9 cellular contexts compared by ENCODE assay signal in the genomic region with DNA sequence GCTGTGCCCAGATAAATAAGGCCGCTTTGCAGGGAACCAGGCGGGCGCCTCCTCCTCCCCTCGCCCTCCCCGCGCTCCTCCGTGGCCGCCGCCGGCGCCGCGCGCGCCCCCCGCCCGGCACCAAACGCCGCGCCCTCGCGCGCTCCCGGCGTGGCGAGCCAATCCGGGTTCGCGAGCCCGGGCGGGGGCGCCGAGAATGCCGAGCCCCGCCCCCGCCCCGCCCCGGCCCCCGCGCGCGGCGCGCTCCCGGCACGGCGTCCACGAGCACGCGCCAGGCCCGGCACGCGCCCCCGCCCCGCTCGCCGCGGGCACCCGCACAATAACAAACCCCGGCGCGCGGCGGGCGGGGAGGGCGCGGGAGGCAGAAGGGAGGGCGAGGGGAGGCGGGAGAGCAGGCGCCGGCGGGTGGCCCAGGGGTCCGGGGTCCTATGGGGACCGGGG. TPM values are rescaled to one million over a fixed set of nuclear protein-coding genes. Genes with fewer than 3 reads are reported as not detected.
DNase-seq lines count a peak whose midpoint lies in the region; ATAC-seq, FAIRE-seq and TF ChIP-seq lines count a peak whose summit lies in the region.
"Had no signal": no experiment of that assay in that cellular context is flagged by ENCODE, and none has a peak within 500 bp of the region (broad histone marks: within the 10 kb centered on the region; RNA-seq: fewer than 3 reads in every experiment).

A gene with protein sequence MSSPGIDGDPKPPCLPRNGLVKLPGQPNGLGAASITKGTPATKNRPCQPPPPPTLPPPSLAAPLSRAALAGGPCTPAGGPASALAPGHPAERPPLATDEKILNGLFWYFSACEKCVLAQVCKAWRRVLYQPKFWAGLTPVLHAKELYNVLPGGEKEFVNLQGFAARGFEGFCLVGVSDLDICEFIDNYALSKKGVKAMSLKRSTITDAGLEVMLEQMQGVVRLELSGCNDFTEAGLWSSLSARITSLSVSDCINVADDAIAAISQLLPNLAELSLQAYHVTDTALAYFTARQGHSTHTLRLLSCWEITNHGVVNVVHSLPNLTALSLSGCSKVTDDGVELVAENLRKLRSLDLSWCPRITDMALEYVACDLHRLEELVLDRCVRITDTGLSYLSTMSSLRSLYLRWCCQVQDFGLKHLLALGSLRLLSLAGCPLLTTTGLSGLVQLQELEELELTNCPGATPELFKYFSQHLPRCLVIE (minus strand): TSS at position 54 of the 441 bp plus-strand sequence. CDS start 8,396 bp downstream, outside the sequence.

- no peak for FAIRE-seq in D721Med (lab: Jason Lieb, UNC)

- no peaks in the 10 kb centered on the region for H3K36me3 Mint-ChIP-seq in nephron (ENCODE audit: low read depth)

- peaks cover 1% of the 10 kb centered on the region for H3K4me1 ChIP-seq in ovary (ENCODE audit: insufficient read depth)

- in situ Hi-C loops in T47D (cut with HindIII; ENCODE audit: low pct_unique_long_range_greater_than_20kb, low sequenced_read_pairs): loop anchor here (25.0 kb wide), 1 partner anchor 282 kb away; a partner anchor contains a TSS

- no peak within 1 kb of the TSS for H3K27ac Mint-ChIP-seq in nephron
- H3K27ac Mint-ChIP-seq: activated CD8-positive, alpha-beta T cell treated with anti-CD3 and anti-CD28 coated beads for 36 hours had no signal

- H3K27ac ChIP-seq in ovary: no peak within 1 kb of the TSS

- no peak within 1 kb of the TSS for H3K4me3 ChIP-seq in ovary

- H3K4me1 Mint-ChIP-seq in nephron: no peaks in the 10 kb centered on the region

- TF ChIP-seq EP300 in ovary (IDR thresholded peaks at IDR 0.05): no peak

- TF ChIP-seq POLR2A in ovary (IDR thresholded peaks at IDR 0.05): no peak

- no peaks in the 10 kb centered on the region for H3K36me3 ChIP-seq in ovary

- WGBS in ovary, 3 donors: 0 to 3% (median 1%) methylated on average over 11 to 72 of the region's 74 CpGs

- DNase-seq in D721Med (ENCODE audit: insufficient read length, low spot score): peak; percentile 95
- peak; percentile 88 for DNase-seq in NCI-H146 (lab: John Stamatoyannopoulos, UW)
- peak; percentile 87 to 94 for DNase-seq in T47D (ENCODE audit: low read depth in 1 of 2, low spot score in 1 of 2)
- no peak for DNase-seq in ovary
- no peak for DNase-seq in stimulated activated CD4-positive, alpha-beta T cell treated with anti-CD3 and anti-CD28 coated beads, Interleukin-4, amount 100 ng/mL, for 24 hours
- DNase-seq in cardiac septum (ENCODE audit: low spot score): no peak
- DNase-seq: activated CD8-positive, alpha-beta T cell treated with anti-CD3 and anti-CD28 coated beads for 36 hours had no signal

- H3K9me3 Mint-ChIP-seq in nephron: no peaks in the 10 kb centered on the region
- H3K9me3 Mint-ChIP-seq: activated CD8-positive, alpha-beta T cell treated with anti-CD3 and anti-CD28 coated beads for 36 hours had no signal

- no peak for ATAC-seq in HG03095 (IDR thresholded peaks at IDR 0.05; ENCODE audit: unreplicated experiment)
- ATAC-seq: activated CD8-positive, alpha-beta T cell treated with anti-CD3 and anti-CD28 coated beads for 36 hours had no signal

- peaks cover 83% of the 10 kb centered on the region for H3K27me3 Mint-ChIP-seq in nephron (ENCODE audit: low read depth)

- peaks cover 9% of the 10 kb centered on the region for H3K27me3 ChIP-seq in ovary

- TF ChIP-seq CTCF in D721Med (IDR thresholded peaks at IDR 0.05; ENCODE audit: insufficient read depth, missing control alignments) (no peak), nephron (IDR thresholded peaks at IDR 0.05; ENCODE audit: unreplicated experiment in 3 of 3) (no peak), ovary (IDR thresholded peaks at IDR 0.05) (no peak)

- no peaks in the 10 kb centered on the region for H3K9me3 ChIP-seq in ovary

- peak within 1 kb of the TSS in 2 of 3 experiments; percentile 35 to 40 for H3K4me3 Mint-ChIP-seq in nephron
- H3K4me3 Mint-ChIP-seq: activated CD8-positive, alpha-beta T cell treated with anti-CD3 and anti-CD28 coated beads for 36 hours had no signal

- intact Hi-C loops in ovary (cut with DNase I) (no loop called here), cardiac septum (cut with DNase I) (no loop called here)

RNA-seq across cellular contexts. Expression of the gene that starts here (rescaled TPM):
- 1 to 10 TPM in 4 of 7 donors, under 1 TPM in 2, not detected in 1; 0.48 to 2.5 (median 1.4) TPM for total RNA-seq in ovary
- polyA plus RNA-seq in ovary: under 1 TPM; 0.22 to 0.25 TPM
- total RNA-seq in cardiac septum: 1.5 TPM

Comparison
In these comparisons a context has a peak if more than half of its experiments do, and no peak if none do; other contexts are left out.
1. DNase-seq: peak in D721Med (single experiment), NCI-H146 (single experiment) and T47D (2 of 2); none in ovary (0 of 5), stimulated activated CD4-positive, alpha-beta T cell treated with anti-CD3 and anti-CD28 coated beads, Interleukin-4, amount 100 ng/mL, for 24 hours (single experiment) and cardiac septum (single experiment).